ENCODE assay signal across 8 cellular contexts in the genomic region with DNA sequence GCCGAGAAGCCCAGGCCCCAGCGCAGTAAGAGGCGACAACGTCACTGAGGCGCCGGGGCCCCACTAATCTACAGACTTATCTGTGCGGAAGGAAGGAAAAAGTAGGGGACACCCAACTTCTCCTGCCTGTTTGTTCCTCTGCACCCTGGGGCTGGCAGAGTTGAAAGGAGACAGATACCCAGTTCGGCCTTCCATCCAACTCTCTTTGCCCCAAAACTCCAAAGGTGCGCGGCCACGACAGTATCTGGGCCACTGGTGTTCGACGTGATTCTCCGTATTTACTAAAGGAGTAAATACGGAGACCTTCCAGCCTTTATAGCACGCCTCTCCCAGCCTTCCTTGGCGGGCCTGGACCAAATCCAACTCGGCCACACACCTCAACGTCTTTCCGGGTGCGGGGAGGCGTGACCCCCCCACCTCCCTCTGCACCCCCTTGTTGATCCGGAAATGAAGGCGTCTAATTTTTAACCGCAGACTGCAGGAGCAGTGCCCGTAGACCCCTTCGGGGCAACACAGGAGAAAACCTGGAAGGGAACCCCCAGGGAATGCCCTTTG. TPM values are rescaled to one million over a fixed set of nuclear protein-coding genes. Genes with fewer than 3 reads are reported as not detected.
DNase-seq lines count a peak whose midpoint lies in the region; ATAC-seq, FAIRE-seq and TF ChIP-seq lines count a peak whose summit lies in the region.

No MANE protein-coding gene starts in this region.

- no peak for FAIRE-seq in urothelium cell line (lab: Jason Lieb, UNC)

- H3K4me1 ChIP-seq in trophoblast cell (ENCODE audit: control insufficient read depth in 1 of 2, insufficient read depth in 2 of 2, low read length in 2 of 2), result peaks cover 20 to 22% of the 10 kb centered on the region in 2 experiments

- no CpG with 5 or more reads among the region's 27 CpGs for WGBS in trophoblast cell (ENCODE audit: extremely low coverage, insufficient coverage, insufficient read length)

- peak overlapping the region; percentile 99 for H3K4ac ChIP-seq in trophoblast cell (ENCODE audit: low read depth, low read length)

- H3K18ac ChIP-seq in trophoblast cell (ENCODE audit: low read length), result peak overlapping the region; percentile 95

- no peaks in the 10 kb centered on the region for H3K27me3 ChIP-seq in trophoblast cell (ENCODE audit: insufficient read depth, low read length)

- H2AK5ac ChIP-seq in trophoblast cell (ENCODE audit: low read length), result peak overlapping the region; percentile 75

- ATAC-seq in GM21526 (IDR thresholded peaks at IDR 0.05; ENCODE audit: low FRiP score, unreplicated experiment), result no peak

- H3K4me2 ChIP-seq in trophoblast cell (ENCODE audit: low read length), result peak overlapping the region; percentile 85

- H2BK5ac ChIP-seq in trophoblast cell (ENCODE audit: low read depth, low read length, poor library complexity), result peak overlapping the region; percentile 98

- peak overlapping the region; percentile 23 for H2AFZ ChIP-seq in trophoblast cell (ENCODE audit: insufficient read depth, low read length, poor library complexity)

- peak overlapping the region; percentile 21 for H3K4me3 ChIP-seq in Jurkat, Clone E6-1 (ENCODE audit: low read length)
- H3K4me3 ChIP-seq in fibroblast of the aortic adventitia (ENCODE audit: low read depth, low read length) (peak overlapping the region; percentile 91), trophoblast cell (ENCODE audit: low read depth, low read length) (peak overlapping the region; percentile 97)

- no peak overlapping the region for H3K23ac ChIP-seq in trophoblast cell (ENCODE audit: low read length)

- H2BK12ac ChIP-seq in trophoblast cell (ENCODE audit: low read length), result peak overlapping the region; percentile 18

- peak overlapping the region; percentile 98 for H4K91ac ChIP-seq in trophoblast cell (ENCODE audit: low read depth, low read length)

- H4K8ac ChIP-seq in trophoblast cell (ENCODE audit: low read depth, low read length), result peak overlapping the region; percentile 89

- H3K27ac ChIP-seq in trophoblast cell (ENCODE audit: low read depth, low read length), result peak overlapping the region; percentile 98

- DNase-seq in DMS53 (lab: John Stamatoyannopoulos, UW) (peak; percentile 81), fibroblast of the aortic adventitia (ENCODE audit: low read depth) (no peak), trophoblast cell (no peak), amniotic stem cell (lab: John Stamatoyannopoulos, UW) (no peak), urothelium cell line (ENCODE audit: low spot score) (no peak)
- no peak for DNase-seq in Jurkat, Clone E6-1 (ENCODE audit: low read depth, low spot score)
- DNase-seq in activated CD8-positive, alpha-beta memory T cell treated with anti-CD3 and anti-CD28 coated beads, Interleukin-2, amount 50 U/mL, for 4 hours, result peak; percentile 40

- peak overlapping the region; percentile 97 for H3K14ac ChIP-seq in trophoblast cell (ENCODE audit: low read length)

- peak overlapping the region; percentile 86 for H2BK120ac ChIP-seq in trophoblast cell (ENCODE audit: insufficient read depth, low read length, poor library complexity)

- H4K12ac ChIP-seq in trophoblast cell (ENCODE audit: low read depth, low read length), result peak overlapping the region; percentile 40

- no peaks in the 10 kb centered on the region for H3K9me3 ChIP-seq in trophoblast cell (ENCODE audit: insufficient read depth, low read depth, low read length)

- peak overlapping the region; percentile 100 for H3K9ac ChIP-seq in trophoblast cell (ENCODE audit: low read length)

- peaks cover 71% of the 10 kb centered on the region for H3K79me2 ChIP-seq in trophoblast cell (ENCODE audit: control insufficient read depth, insufficient read depth, low read length, poor library complexity)

- TF ChIP-seq CTCF in fibroblast of the aortic adventitia (IDR thresholded peaks at IDR 0.05; ENCODE audit: insufficient read depth, low read length), result no peak

- peaks cover 63% of the 10 kb centered on the region for H3K79me1 ChIP-seq in trophoblast cell (ENCODE audit: low read length)

- H3K36me3 ChIP-seq in trophoblast cell (ENCODE audit: control insufficient read depth in 1 of 2, insufficient read depth in 2 of 2, low read length in 2 of 2), result peaks cover 45 to 51% of the 10 kb centered on the region in 2 experiments

RNA-seq across cellular contexts. Expression of a gene that starts 1.6 kb away (rescaled TPM):
- not detected for polyA plus RNA-seq in Jurkat, Clone E6-1 (2012; ENCODE audit: insufficient read depth, insufficient read length)
- total RNA-seq in fibroblast of the aortic adventitia (ENCODE audit: low replicate concordance), result 10.5 and 27.2 TPM in 2 replicates
- polyA plus RNA-seq in trophoblast cell (2013), result 108 and 116 TPM in 2 replicates

Comparison
In these comparisons a context has a peak if more than half of its experiments do, and no peak if none do; other contexts are left out.
1. DNase-seq: peak in DMS53 (single experiment) and activated CD8-positive, alpha-beta memory T cell treated with anti-CD3 and anti-CD28 coated beads, Interleukin-2, amount 50 U/mL, for 4 hours (single experiment); none in Jurkat, Clone E6-1 (single experiment), fibroblast of the aortic adventitia (single experiment), trophoblast cell (0 of 2), amniotic stem cell (single experiment) and urothelium cell line (single experiment).
2. H3K4me3 ChIP-seq: peak in every context shown above with its lines; median percentile 97 in trophoblast cell; 91 in fibroblast of the aortic adventitia; 21 in Jurkat, Clone E6-1.